Comparison of ENCODE assay signal across 8 cellular contexts in genomic region chr17:80454557-80455327, GRCh38. TPM values are rescaled to one million over a fixed set of nuclear protein-coding genes. Genes with fewer than 3 reads are reported as not detected.
DNase-seq lines count a peak whose midpoint lies in the region; ATAC-seq and TF ChIP-seq lines count a peak whose summit lies in the region.

No MANE protein-coding gene starts in this region.

- peaks cover 8% of the 10 kb centered on the region for H3K4me1 Mint-ChIP-seq in activated naive CD4-positive, alpha-beta T cell treated with anti-CD3 and anti-CD28 coated beads, Interleukin-2, amount 50 U/mL, for 24 hours

- no peaks in the 10 kb centered on the region for H3K9me3 Mint-ChIP-seq in activated naive CD4-positive, alpha-beta T cell treated with anti-CD3 and anti-CD28 coated beads, Interleukin-2, amount 50 U/mL, for 24 hours

- TF ChIP-seq POLR2A in NB4 (IDR thresholded peaks at IDR 0.05; ENCODE audit: extremely low read depth, insufficient read length) = peak; percentile 88

- no peaks in the 10 kb centered on the region for H3K36me3 Mint-ChIP-seq in activated naive CD4-positive, alpha-beta T cell treated with anti-CD3 and anti-CD28 coated beads, Interleukin-2, amount 50 U/mL, for 24 hours

- peaks cover 1% of the 10 kb centered on the region; the same call in 1 of the 2 replicates for H3K27me3 ChIP-seq in GM06990 (replicated peaks; ENCODE audit: control insufficient read depth, insufficient read depth, low read length)

- no peaks in the 10 kb centered on the region for H3K36me3 ChIP-seq in GM06990 (ENCODE audit: control insufficient read depth, insufficient read depth, low read length)

- peaks cover 2% of the 10 kb centered on the region for H3K27me3 Mint-ChIP-seq in activated naive CD4-positive, alpha-beta T cell treated with anti-CD3 and anti-CD28 coated beads, Interleukin-2, amount 50 U/mL, for 24 hours

- ATAC-seq in HG02571 (IDR thresholded peaks at IDR 0.05; ENCODE audit: unreplicated experiment) = peak; percentile 79

- DNase-seq in GM06990 (ENCODE audit: extremely low read depth, insufficient read length) (peak; percentile 100), NB4 (ENCODE audit: low read depth) (peak; percentile 98), SK-N-DZ (ENCODE audit: low spot score) (peak; percentile 96), glomerular endothelial cell (ENCODE audit: extremely low read depth, low read depth, low spot score) (peak; percentile 66), occipital lobe (lab: John Stamatoyannopoulos, UW) (peak; percentile 95)

- H3K4me3 ChIP-seq in GM06990 (replicated peaks; ENCODE audit: low read depth, low read length) = peak overlapping the region; percentile 86
- H3K4me3 ChIP-seq in NB4 (ENCODE audit: low read depth, low read length) = peak overlapping the region; percentile 78

- TF ChIP-seq CTCF in GM06990 (IDR thresholded peaks at IDR 0.05; ENCODE audit: insufficient read depth, low read length, poor library complexity, severe bottlenecking) = no peak
- TF ChIP-seq CTCF in NB4 (IDR thresholded peaks at IDR 0.05; ENCODE audit: low read depth, low read length) = no peak

- H3K27ac Mint-ChIP-seq in activated naive CD4-positive, alpha-beta T cell treated with anti-CD3 and anti-CD28 coated beads, Interleukin-2, amount 50 U/mL, for 24 hours = peak overlapping the region; percentile 94

- H3K4me3 Mint-ChIP-seq in activated naive CD4-positive, alpha-beta T cell treated with anti-CD3 and anti-CD28 coated beads, Interleukin-2, amount 50 U/mL, for 24 hours = peak overlapping the region; percentile 97

- H3K27ac ChIP-seq in temporal lobe (ENCODE audit: low read depth, low read length) = peak overlapping the region; percentile 94

RNA-seq across cellular contexts. Expression of gene NPTX1, which starts 21.7 kb away (rescaled TPM):
- polyA plus RNA-seq in SK-N-DZ (2014; cell fraction: cytosol; rRNA removed) = 0.77 and 0.99 TPM in 2 replicates
- polyA plus RNA-seq in SK-N-DZ (2014; cell fraction: nucleus; rRNA removed) = 1.5 and 2.0 TPM in 2 replicates
- 0.99 and 35.0 TPM in 2 replicates for total RNA-seq in glomerular endothelial cell
- 19.3 TPM for total RNA-seq in occipital lobe
- 6.6 TPM for total RNA-seq in temporal lobe

RNA-seq across cellular contexts. Expression of gene ENDOV, which starts 39.8 kb away (rescaled TPM):
- polyA plus RNA-seq in SK-N-DZ (2014; cell fraction: cytosol; rRNA removed) = 14.7 and 15.9 TPM in 2 replicates
- 13.5 and 24.7 TPM in 2 replicates for polyA plus RNA-seq in SK-N-DZ (2014; cell fraction: nucleus; rRNA removed)
- 22.0 and 30.8 TPM in 2 replicates for total RNA-seq in glomerular endothelial cell
- total RNA-seq in occipital lobe = 11.5 TPM
- 12.3 TPM for total RNA-seq in temporal lobe

Comparison
In these comparisons a context has a peak if more than half of its experiments do, and no peak if none do; other contexts are left out.
1. Peak in every context shown above with its lines: DNase-seq, ATAC-seq, H3K4me3 ChIP-seq and H3K27ac ChIP-seq.